32 cellular contexts compared by ENCODE assay signal in the genomic region with DNA sequence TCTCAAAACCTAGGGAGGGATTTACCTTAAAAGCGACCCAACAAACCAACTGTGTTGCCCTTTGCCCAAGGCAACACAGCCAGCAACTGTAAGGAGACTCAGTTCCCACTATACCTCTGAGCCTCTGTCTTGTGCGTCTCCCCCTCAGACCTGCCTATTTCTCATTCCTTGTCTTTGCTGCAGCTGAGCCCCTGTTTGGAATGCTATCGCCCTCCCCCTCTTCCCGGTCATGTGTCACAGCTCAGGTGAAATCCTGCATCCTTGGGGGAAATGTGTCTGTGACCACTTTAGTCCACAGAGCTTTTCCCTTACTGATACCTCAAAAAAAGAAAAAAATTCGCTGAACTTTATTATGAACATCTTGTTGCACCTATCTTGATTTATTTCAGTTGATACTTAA.
"Had no signal": no experiment of that assay in that cellular context is flagged by ENCODE, and none has a peak within 500 bp of the region (broad histone marks: within the 10 kb centered on the region; RNA-seq: fewer than 3 reads in every experiment).

No MANE protein-coding gene starts in this region.

- H3K4me3 Mint-ChIP-seq: activated CD4-positive, alpha-beta memory T cell treated with anti-CD3 and anti-CD28 coated beads for 36 hours; activated CD4-positive, alpha-beta T cell treated with anti-CD3 and anti-CD28 coated beads, Interleukin-2, amount 10 ng/mL, durations not matched to agents 24 days and 14 days; activated naive CD4-positive, alpha-beta T cell treated with anti-CD3 and anti-CD28 coated beads, Interleukin-2, amount 10 ng/mL, durations not matched to agents 7 days and 5 days; activated naive CD8-positive, alpha-beta T cell treated with anti-CD3 and anti-CD28 coated beads, Interleukin-2, amount 10 ng/mL, durations not matched to agents 7 days and 5 days; activated T-helper 1 cell treated with anti-CD3 and anti-CD28 coated beads, Interleukin-12 subunit alpha, Interleukin-12 subunit beta, Interleukin-2, Interleukin-4 antibody, amounts not matched to agents 30 ng/mL and 10 ng/mL and 1 ng/mL, durations not matched to agents 14 hours and 24 hours and 36 hours; brain; effector memory CD8-positive, alpha-beta T cell; nephron; stimulated activated effector memory CD8-positive, alpha-beta T cell treated with anti-CD3 and anti-CD28 coated beads, Interleukin-12 subunit alpha, Interleukin-12 subunit beta, amount 100 ng/mL, for 72 hours; T-helper 17 cell had no signal

- H3K36me3 ChIP-seq: ascending aorta, cardiac muscle cell, lower lobe of right lung, pancreas, prostate gland, sigmoid colon, stomach, thyroid gland, upper lobe of right lung, WERI-Rb-1 had no signal

- H3K4me1 ChIP-seq: ascending aorta, lower lobe of right lung, pancreas, prostate gland, stomach, upper lobe of right lung had no signal

- ATAC-seq: effector memory CD8-positive, alpha-beta T cell; left lobe of liver; lower lobe of right lung; pancreas; stimulated activated effector memory CD8-positive, alpha-beta T cell treated with anti-CD3 and anti-CD28 coated beads, Interleukin-12 subunit alpha, Interleukin-12 subunit beta, amount 100 ng/mL, for 72 hours; T-helper 17 cell; upper lobe of right lung had no signal

- DNase-seq: activated CD4-positive, alpha-beta memory T cell treated with anti-CD3 and anti-CD28 coated beads for 36 hours; activated CD4-positive, alpha-beta T cell treated with anti-CD3 and anti-CD28 coated beads, Interleukin-2, amount 10 ng/mL, durations not matched to agents 24 days and 14 days; activated CD4-positive, CD25-positive, alpha-beta regulatory T cell treated with anti-CD3 and anti-CD28 coated beads, Interleukin-2, amount 50 U/mL, for 72 hours; activated CD8-positive, alpha-beta memory T cell treated with anti-CD3 and anti-CD28 coated beads, Interleukin-2, amount 50 U/mL, for 4 hours; activated effector memory CD4-positive, alpha-beta T cell treated with anti-CD3 and anti-CD28 coated beads, Interleukin-2, amount 50 U/mL, for 16 hours; activated naive CD4-positive, alpha-beta T cell treated with anti-CD3 and anti-CD28 coated beads, Interleukin-2, amount 10 ng/mL, durations not matched to agents 7 days and 5 days; activated naive CD8-positive, alpha-beta T cell treated with anti-CD3 and anti-CD28 coated beads, Interleukin-2, amount 10 ng/mL, durations not matched to agents 7 days and 5 days; activated T-cell treated with anti-CD3 and anti-CD28 coated beads, Interleukin-2, amount 50 U/mL, for 1 hour; cortex of kidney; effector memory CD8-positive, alpha-beta T cell; head of caudate nucleus; hippocampal formation; lower lobe of right lung; nucleus accumbens; pancreas; sigmoid colon; small intestine; stimulated activated CD4-positive, alpha-beta T cell treated with anti-CD3 and anti-CD28 coated beads, Interleukin-4, amount 100 ng/mL, for 24 hours; stomach; T-helper 17 cell; T1000; thyroid gland; upper lobe of right lung; WERI-Rb-1 had no signal

- H3K9me3 ChIP-seq: ascending aorta, lower lobe of right lung, pancreas, prostate gland, sigmoid colon, stomach, thyroid gland, upper lobe of right lung had no signal

- H3K27me3 ChIP-seq: ascending aorta, cardiac muscle cell, pancreas, sigmoid colon, stomach, thyroid gland, upper lobe of right lung had no signal

- H3K27ac Mint-ChIP-seq: activated CD4-positive, alpha-beta memory T cell treated with anti-CD3 and anti-CD28 coated beads for 36 hours; activated CD4-positive, alpha-beta T cell treated with anti-CD3 and anti-CD28 coated beads, Interleukin-2, amount 10 ng/mL, durations not matched to agents 24 days and 14 days; activated naive CD4-positive, alpha-beta T cell treated with anti-CD3 and anti-CD28 coated beads, Interleukin-2, amount 10 ng/mL, durations not matched to agents 7 days and 5 days; activated naive CD8-positive, alpha-beta T cell treated with anti-CD3 and anti-CD28 coated beads, Interleukin-2, amount 10 ng/mL, durations not matched to agents 7 days and 5 days; activated T-helper 1 cell treated with anti-CD3 and anti-CD28 coated beads, Interleukin-12 subunit alpha, Interleukin-12 subunit beta, Interleukin-2, Interleukin-4 antibody, amounts not matched to agents 30 ng/mL and 10 ng/mL and 1 ng/mL, durations not matched to agents 14 hours and 24 hours and 36 hours; effector memory CD8-positive, alpha-beta T cell; stimulated activated effector memory CD8-positive, alpha-beta T cell treated with anti-CD3 and anti-CD28 coated beads, Interleukin-12 subunit alpha, Interleukin-12 subunit beta, amount 100 ng/mL, for 72 hours; T-helper 17 cell had no signal

- H3K4me1 Mint-ChIP-seq: activated naive CD8-positive, alpha-beta T cell treated with anti-CD3 and anti-CD28 coated beads, Interleukin-2, amount 10 ng/mL, durations not matched to agents 7 days and 5 days; stimulated activated effector memory CD8-positive, alpha-beta T cell treated with anti-CD3 and anti-CD28 coated beads, Interleukin-12 subunit alpha, Interleukin-12 subunit beta, amount 100 ng/mL, for 72 hours had no signal

- H3K27me3 Mint-ChIP-seq: activated CD4-positive, alpha-beta memory T cell treated with anti-CD3 and anti-CD28 coated beads for 36 hours; activated naive CD8-positive, alpha-beta T cell treated with anti-CD3 and anti-CD28 coated beads, Interleukin-2, amount 10 ng/mL, durations not matched to agents 7 days and 5 days had no signal

- H3K36me3 Mint-ChIP-seq: activated CD4-positive, alpha-beta memory T cell treated with anti-CD3 and anti-CD28 coated beads for 36 hours; activated naive CD4-positive, alpha-beta T cell treated with anti-CD3 and anti-CD28 coated beads, Interleukin-2, amount 10 ng/mL, durations not matched to agents 7 days and 5 days; activated naive CD8-positive, alpha-beta T cell treated with anti-CD3 and anti-CD28 coated beads, Interleukin-2, amount 10 ng/mL, durations not matched to agents 7 days and 5 days; brain; stimulated activated effector memory CD8-positive, alpha-beta T cell treated with anti-CD3 and anti-CD28 coated beads, Interleukin-12 subunit alpha, Interleukin-12 subunit beta, amount 100 ng/mL, for 72 hours had no signal

- H3K27ac ChIP-seq: ascending aorta, cardiac muscle cell, lower lobe of right lung, pancreas, prostate gland, sigmoid colon, stomach, thyroid gland, upper lobe of right lung, WERI-Rb-1 had no signal

- H3K9me3 Mint-ChIP-seq: activated CD4-positive, alpha-beta memory T cell treated with anti-CD3 and anti-CD28 coated beads for 36 hours; activated CD4-positive, alpha-beta T cell treated with anti-CD3 and anti-CD28 coated beads, Interleukin-2, amount 10 ng/mL, durations not matched to agents 24 days and 14 days; activated naive CD4-positive, alpha-beta T cell treated with anti-CD3 and anti-CD28 coated beads, Interleukin-2, amount 10 ng/mL, durations not matched to agents 7 days and 5 days; activated naive CD8-positive, alpha-beta T cell treated with anti-CD3 and anti-CD28 coated beads, Interleukin-2, amount 10 ng/mL, durations not matched to agents 7 days and 5 days; activated T-helper 1 cell treated with anti-CD3 and anti-CD28 coated beads, Interleukin-12 subunit alpha, Interleukin-12 subunit beta, Interleukin-2, Interleukin-4 antibody, amounts not matched to agents 30 ng/mL and 10 ng/mL and 1 ng/mL, durations not matched to agents 14 hours and 24 hours and 36 hours; effector memory CD8-positive, alpha-beta T cell; nephron; stimulated activated effector memory CD8-positive, alpha-beta T cell treated with anti-CD3 and anti-CD28 coated beads, Interleukin-12 subunit alpha, Interleukin-12 subunit beta, amount 100 ng/mL, for 72 hours had no signal

- H3K4me3 ChIP-seq: ascending aorta, cardiac muscle cell, lower lobe of right lung, pancreas, prostate gland, sigmoid colon, stomach, thyroid gland, upper lobe of right lung had no signal
